Comparison of ENCODE assay signal across 32 cellular contexts in the genomic region with DNA sequence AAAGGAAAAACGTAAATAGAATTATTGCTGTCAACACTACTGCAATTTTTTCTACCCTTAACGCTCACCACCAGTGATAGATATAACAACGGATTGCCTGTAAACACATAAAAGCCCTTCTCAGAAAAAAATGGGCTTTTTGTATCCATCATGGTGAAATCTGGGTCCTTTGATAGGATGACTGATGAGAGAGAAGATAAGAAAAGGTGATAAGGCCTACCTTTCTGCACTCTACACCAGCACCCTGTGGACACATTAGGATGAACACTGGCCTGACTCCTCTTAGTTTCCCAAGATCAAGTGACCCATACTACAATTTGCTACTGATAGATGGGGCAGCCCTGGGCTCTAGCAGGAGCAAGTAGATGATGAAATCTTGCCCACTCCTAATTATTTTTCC.
DNase-seq lines count a peak whose midpoint lies in the region; ATAC-seq, FAIRE-seq and TF ChIP-seq lines count a peak whose summit lies in the region.
"Had no signal": no experiment of that assay in that cellular context is flagged by ENCODE, and none has a peak within 500 bp of the region (broad histone marks: within the 10 kb centered on the region; RNA-seq: fewer than 3 reads in every experiment).

No MANE protein-coding gene starts in this region.

- H3K27me3 Mint-ChIP-seq in Caco-2 (ENCODE audit: insufficient read depth, unreplicated experiment) = no peaks in the 10 kb centered on the region
- H3K27me3 Mint-ChIP-seq in H9 (ENCODE audit: low read depth) = peaks cover 5% of the 10 kb centered on the region
- H3K27me3 Mint-ChIP-seq: B cell; CD4-positive, alpha-beta memory T cell; CD4-positive, alpha-beta T cell; CD4-positive, CD25-positive, alpha-beta regulatory T cell had no signal

- peaks cover 70% of the 10 kb centered on the region for H3K4me1 ChIP-seq in HepG2 (ENCODE audit: insufficient read depth, low read length)
- no peaks in the 10 kb centered on the region for H3K4me1 ChIP-seq in right lobe of liver
- H3K4me1 ChIP-seq in Caco-2 = peaks cover 26% of the 10 kb centered on the region
- no peaks in the 10 kb centered on the region for H3K4me1 ChIP-seq in H9 (ENCODE audit: insufficient read depth, low read length)
- H3K4me1 ChIP-seq: A549; BE2C; BLaER1; BLaER1 treated with 17β-estradiol and CSF1 and Interleukin-3, amounts not matched to agents 10 nM and 100 nM had no signal

- peaks cover 33% of the 10 kb centered on the region for H3K4me1 Mint-ChIP-seq in Caco-2 (ENCODE audit: low read depth, unreplicated experiment)
- H3K4me1 Mint-ChIP-seq in H9 = 0 out of 4 replicates have a peak, but pooled peaks cover 0 to 3% of the 10 kb centered on the region in 2 experiments
- H3K4me1 Mint-ChIP-seq: B cell; CD14-positive monocyte; CD4-positive, CD25-positive, alpha-beta regulatory T cell had no signal

- H3K79me2 ChIP-seq in HepG2 (ENCODE audit: insufficient read depth, low read length) (no peaks in the 10 kb centered on the region), H9 (ENCODE audit: insufficient read depth, low read length) (no peaks in the 10 kb centered on the region)

- no peak overlapping the region for H4K8ac ChIP-seq in H9 (replicated peaks; ENCODE audit: insufficient read length, low read depth, low read length)

- no peak overlapping the region for H2BK15ac ChIP-seq in H9 (ENCODE audit: low read depth, low read length)

- in situ Hi-C loops in HepG2 (cut with HindIII; ENCODE audit: extremely low pct_ligation_motif_present, low pct_unique_long_range_greater_than_20kb) = no loop called here

- DNase-seq in HepG2 (ENCODE audit: low spot score) (peak; percentile 81), right lobe of liver (no peak), Caco-2 (peak; percentile 52 to 58), H9 (no peak)
- DNase-seq: 8988T; ACHN; AML-193; BE2C; C1 segment of cervical spinal cord; Calu3; CD4-positive, alpha-beta memory T cell; CD4-positive, alpha-beta T cell; CD4-positive, CD25-positive, alpha-beta regulatory T cell; CD8-positive, alpha-beta memory T cell; CD8-positive, alpha-beta T cell; COR-L47; DMS 273 treated with DMSO at 0.1 percent for 48 hours; DMS153; DMS53; DMS79; DMS79 treated with DMSO at 0.1 percent for 48 hours; DND-41; EL had no signal

- H3K4me3 Mint-ChIP-seq in Caco-2 (ENCODE audit: unreplicated experiment) (no peak overlapping the region), H9 (no peak overlapping the region)
- H3K4me3 Mint-ChIP-seq: B cell; CD14-positive monocyte; CD4-positive, alpha-beta memory T cell; CD4-positive, alpha-beta T cell; CD4-positive, CD25-positive, alpha-beta regulatory T cell; CD8-positive, alpha-beta T cell had no signal

- no peak overlapping the region for H3K23ac ChIP-seq in H9 (ENCODE audit: insufficient read length, low read depth, low read length)

- no peaks in the 10 kb centered on the region for H3K36me3 Mint-ChIP-seq in Caco-2 (ENCODE audit: insufficient read depth, unreplicated experiment)
- no peaks in the 10 kb centered on the region for H3K36me3 Mint-ChIP-seq in H9 (ENCODE audit: insufficient read depth in 1 of 3, low read depth in 3 of 3)
- H3K36me3 Mint-ChIP-seq: CD14-positive monocyte; CD4-positive, alpha-beta memory T cell; CD4-positive, CD25-positive, alpha-beta regulatory T cell; CD8-positive, alpha-beta T cell had no signal

- H3K27ac Mint-ChIP-seq in Caco-2 (ENCODE audit: unreplicated experiment) (no peak overlapping the region), H9 (peak overlapping the region in 1 of 3 experiments; percentile 38; a peak in 1 of 7 replicates)
- H3K27ac Mint-ChIP-seq: B cell; CD4-positive, alpha-beta T cell; CD4-positive, CD25-positive, alpha-beta regulatory T cell; CD8-positive, alpha-beta memory T cell; CD8-positive, alpha-beta T cell had no signal

- TF ChIP-seq CTCF in HepG2 (CRISPR knock-in tag; IDR thresholded peaks at IDR 0.05) (no peak), right lobe of liver (IDR thresholded peaks at IDR 0.05) (no peak), Caco-2 (IDR thresholded peaks at IDR 0.05; ENCODE audit: insufficient read depth in 1 of 2, low read depth in 1 of 2, low read length in 1 of 2, severe bottlenecking in 1 of 2, unreplicated experiment in 1 of 2) (no peak), H9 (conservative IDR thresholded peaks at IDR 0.05) (no peak)

- H3K9ac ChIP-seq in HepG2 (ENCODE audit: insufficient read depth, low read depth, low read length) (peak overlapping the region; percentile 29; the same call in 1 of the 2 replicates), H9 (ENCODE audit: extremely low read depth, insufficient read length, low read length) (no peak overlapping the region)
- H3K9ac ChIP-seq: BLaER1; BLaER1 treated with 17β-estradiol and CSF1 and Interleukin-3, amounts not matched to agents 10 nM and 100 nM had no signal

- H4K20me1 ChIP-seq in HepG2 (ENCODE audit: insufficient read depth, low read length) (no peaks in the 10 kb centered on the region), H9 (ENCODE audit: control insufficient read depth, insufficient read depth, insufficient read length) (no peaks in the 10 kb centered on the region)
- H4K20me1 ChIP-seq: BLaER1; BLaER1 treated with 17β-estradiol and CSF1 and Interleukin-3, amounts not matched to agents 10 nM and 100 nM had no signal

- H3K9me3 Mint-ChIP-seq in Caco-2 (ENCODE audit: unreplicated experiment) = peaks cover 10% of the 10 kb centered on the region
- H3K9me3 Mint-ChIP-seq in H9 = peaks cover 2 to 4% of the 10 kb centered on the region in 2 experiments; a peak in 3 of 5 replicates
- H3K9me3 Mint-ChIP-seq: CD4-positive, alpha-beta T cell had no signal

- H3K9me3 ChIP-seq in HepG2 (ENCODE audit: low read length) = no peaks in the 10 kb centered on the region
- H3K9me3 ChIP-seq in right lobe of liver = no peaks in the 10 kb centered on the region
- no peaks in the 10 kb centered on the region for H3K9me3 ChIP-seq in Caco-2
- no peaks in the 10 kb centered on the region for H3K9me3 ChIP-seq in H9 (ENCODE audit: control insufficient read depth, low read depth, low read length)
- H3K9me3 ChIP-seq: A549, BE2C had no signal

- H3K79me1 ChIP-seq in H9 (ENCODE audit: insufficient read depth, low read depth, low read length, poor library complexity, severe bottlenecking) = no peaks in the 10 kb centered on the region

- H3K27ac ChIP-seq in HepG2 (ENCODE audit: extremely low read length, insufficient read depth, low read length) = peak overlapping the region; percentile 73
- no peak overlapping the region for H3K27ac ChIP-seq in right lobe of liver
- no peak overlapping the region for H3K27ac ChIP-seq in H9 (ENCODE audit: insufficient read length, low read depth, low read length)
- H3K27ac ChIP-seq: 22Rv1; A549; BLaER1; BLaER1 treated with 17β-estradiol and CSF1 and Interleukin-3, amounts not matched to agents 10 nM and 100 nM; C4-2B had no signal

- peak overlapping the region; percentile 49 for H3K4me2 ChIP-seq in HepG2 (ENCODE audit: low read depth, low read length)
- no peak overlapping the region for H3K4me2 ChIP-seq in H9 (ENCODE audit: insufficient read depth, insufficient read length, low read length)
- H3K4me2 ChIP-seq: A549; BLaER1; BLaER1 treated with 17β-estradiol and CSF1 and Interleukin-3, amounts not matched to agents 10 nM and 100 nM had no signal

- TF ChIP-seq RAD21 in HepG2 (CRISPR knock-in tag; IDR thresholded peaks at IDR 0.05) = no peak

- H4K5ac ChIP-seq in H9 (ENCODE audit: insufficient read length, low read depth, low read length) = no peak overlapping the region

- H3K4me3 ChIP-seq in HepG2 (replicated peaks in 1 of 3; ENCODE audit: insufficient read depth in 1 of 3, low read depth in 2 of 3, low read length in 3 of 3) = peak overlapping the region in 2 of 3 experiments; percentile 7 to 16; a peak in 2 of 6 replicates
- no peak overlapping the region for H3K4me3 ChIP-seq in right lobe of liver
- H3K4me3 ChIP-seq in Caco-2 (ENCODE audit: low read depth, low read length) = no peak overlapping the region
- H3K4me3 ChIP-seq: A549; BLaER1; BLaER1 treated with 17β-estradiol and CSF1 and Interleukin-3, amounts not matched to agents 10 nM and 100 nM had no signal

- POLR2A ChIA-PET in HepG2 (lab: Yijun Ruan, JAX) = interaction anchor here (1.8 kb wide), 1 partner anchor 38 kb away, joined by 6 read pairs; no protein-coding TSS in a partner anchor
- POLR2A ChIA-PET in Caco-2 (lab: Charles Lee) = no interaction called here

- no peak overlapping the region for H2BK12ac ChIP-seq in H9 (ENCODE audit: insufficient read length, low read depth, low read length)

- ATAC-seq in HepG2 (peak; percentile 80), right lobe of liver (no peak)
- ATAC-seq: A549; CD8-positive, alpha-beta T cell had no signal

- H3T11ph ChIP-seq in H9 (ENCODE audit: low read length) = no peak overlapping the region

- FAIRE-seq in HepG2 (lab: Jason Lieb, UNC) = peak; percentile 36
- FAIRE-seq: A204.1, A549, D721Med had no signal

- H2AFZ ChIP-seq in HepG2 (ENCODE audit: low read length) (no peak overlapping the region), H9 (ENCODE audit: low read length) (no peak overlapping the region)

- CTCF ChIA-PET in HepG2 (lab: Yijun Ruan, JAX; ENCODE audit: low intra/inter-chr PET ratio, low total read pairs) (no interaction called here), Caco-2 (lab: Charles Lee) (no interaction called here)

- TF ChIP-seq EP300 in HepG2 (IDR thresholded peaks at IDR 0.05; ENCODE audit: low read depth in 2 of 2, low read length in 2 of 2) (peak in 1 of 2 experiments; percentile 37; a peak in 1 of 4 replicates), HepG2 (CRISPR knock-in tag; IDR thresholded peaks at IDR 0.05; ENCODE audit: borderline replicate concordance) (no peak)

- H3K18ac ChIP-seq in H9 (ENCODE audit: insufficient read length, low read depth, low read length) = no peak overlapping the region

- no peak overlapping the region for H3K4ac ChIP-seq in H9 (ENCODE audit: low read depth, low read length)

- H2BK20ac ChIP-seq in H9 (ENCODE audit: low read depth, low read length, poor library complexity, severe bottlenecking) = no peak overlapping the region

- H3K36me3 ChIP-seq in HepG2 (replicated peaks in 1 of 2; ENCODE audit: control insufficient read depth in 1 of 2, insufficient read depth in 2 of 2, low read length in 2 of 2) (no peaks in the 10 kb centered on the region), right lobe of liver (no peaks in the 10 kb centered on the region), Caco-2 (ENCODE audit: control insufficient read depth, insufficient read depth, low read length) (no peaks in the 10 kb centered on the region)
- H3K36me3 ChIP-seq: BE2C; BLaER1; BLaER1 treated with 17β-estradiol and CSF1 and Interleukin-3, amounts not matched to agents 10 nM and 100 nM had no signal

- no peak overlapping the region for H2BK120ac ChIP-seq in H9 (ENCODE audit: low read depth, low read length, poor library complexity, severe bottlenecking)

- H4K91ac ChIP-seq in H9 (ENCODE audit: insufficient read length, low read depth, low read length) = no peak overlapping the region

- no peaks in the 10 kb centered on the region for H3K27me3 ChIP-seq in HepG2 (ENCODE audit: control insufficient read depth in 1 of 2, insufficient read depth in 2 of 2, low read length in 2 of 2)
- H3K27me3 ChIP-seq in right lobe of liver = no peaks in the 10 kb centered on the region
- H3K27me3 ChIP-seq in Caco-2 (replicated peaks; ENCODE audit: control insufficient read depth, insufficient read depth, low read length) = no peaks in the 10 kb centered on the region
- H3K27me3 ChIP-seq in H9 (ENCODE audit: insufficient read depth, low read length) = no peaks in the 10 kb centered on the region
- H3K27me3 ChIP-seq: BE2C had no signal

- intact Hi-C loops in HepG2 (cut with micrococcal nuclease; ENCODE audit: unreplicated experiment) (loop anchor here (2.0 kb wide), 1 partner anchor 37 kb away; no protein-coding TSS in a partner anchor), right lobe of liver (cut with DNase I) (no loop called here), Caco-2 (cut with micrococcal nuclease; ENCODE audit: unreplicated experiment) (loop anchor here (1.0 to 2.0 kb wide), 6 partner anchors 37 to 105 kb away; no protein-coding TSS in a partner anchor)

- 2% methylated on average over 3 of the region's 3 CpGs for WGBS in HepG2 (ENCODE audit: low lambda C conversion rate)
- 68% methylated on average over 3 of the region's 3 CpGs for WGBS in right lobe of liver (ENCODE audit: insufficient coverage, low coverage, low lambda C conversion rate, missing lambda C conversion rate)
- WGBS in H9 (ENCODE audit: extremely low coverage, insufficient read length, low lambda C conversion rate) = no CpG with 5 or more reads among the region's 3 CpGs

- no peak overlapping the region for H3K14ac ChIP-seq in H9 (ENCODE audit: insufficient read depth, low read length)

- H3K23me2 ChIP-seq in H9 (ENCODE audit: insufficient read length, low read depth, low read length, poor library complexity, severe bottlenecking) = no peaks in the 10 kb centered on the region

- TF ChIP-seq POLR2A in HepG2 (IDR thresholded peaks at IDR 0.05; ENCODE audit: insufficient read depth in 1 of 2, low read depth in 2 of 2, low read length in 2 of 2) (no peak), right lobe of liver (IDR thresholded peaks at IDR 0.05) (no peak)

- no TSS peak for BruUV-seq in HepG2 (replicated peaks; lab: Mats Ljungman, UMichigan)
- no TSS peak for BruUV-seq in Caco-2 (replicated peaks; lab: Mats Ljungman, UMichigan)

- H2BK5ac ChIP-seq in H9 (ENCODE audit: insufficient read length, low read length) = no peak overlapping the region

- no peak overlapping the region for H3K56ac ChIP-seq in H9 (ENCODE audit: insufficient read length, low read depth, low read length)

- no peak overlapping the region for H2AK5ac ChIP-seq in H9 (ENCODE audit: insufficient read length, low read length)

Comparison
In these comparisons a context has a peak if more than half of its experiments do, and no peak if none do; other contexts are left out.
1. DNase-seq: peak in HepG2 (single experiment) and Caco-2 (2 of 2); none in right lobe of liver (0 of 3) and H9 (single experiment).
2. H3K4me3 ChIP-seq: peak in HepG2 (2 of 3); none in right lobe of liver (0 of 3) and Caco-2 (single experiment).
3. intact Hi-C loops: an anchor here in HepG2 (2.0 kb wide) and Caco-2 (1.0 to 2.0 kb wide); none called in right lobe of liver.